Comparison of ENCODE assay signal across 1 cellular context in genomic region chr15:72275635-72276325, GRCh38. TPM values are rescaled to one million over a fixed set of nuclear protein-coding genes. Genes with fewer than 3 reads are reported as not detected.
"Had no signal": no experiment of that assay in that cellular context is flagged by ENCODE, and none has a peak within 500 bp of the region (broad histone marks: within the 10 kb centered on the region; RNA-seq: fewer than 3 reads in every experiment).

No MANE protein-coding gene starts in this region.

RNA-seq across cellular contexts. Expression of gene CELF6, which starts 44.2 kb away (rescaled TPM):
- total RNA-seq: astrocyte had no signal
